ENCODE assay signal across 8 cellular contexts in the genomic region with DNA sequence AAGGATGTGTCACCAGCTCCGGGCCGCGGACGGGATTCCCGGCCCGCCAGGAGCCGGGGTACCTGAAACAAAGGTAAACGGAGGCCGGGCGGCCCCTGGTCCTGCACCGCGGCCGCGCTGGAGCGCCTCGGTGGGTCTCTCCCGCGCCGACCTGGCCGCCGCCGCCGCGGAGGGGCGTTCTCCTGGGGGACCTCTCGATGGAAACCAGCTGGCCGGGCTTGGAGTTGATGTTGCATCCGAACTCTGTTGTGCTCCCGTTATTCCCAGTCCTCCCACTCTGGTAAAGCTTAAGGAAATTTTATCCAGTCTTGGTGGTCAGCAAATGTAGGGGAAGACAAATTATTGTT. TPM values are rescaled to one million over a fixed set of nuclear protein-coding genes. Genes with fewer than 3 reads are reported as not detected.
DNase-seq lines count a peak whose midpoint lies in the region; ATAC-seq and TF ChIP-seq lines count a peak whose summit lies in the region.

No MANE protein-coding gene starts in this region.

- no peak for ATAC-seq in GM18868 (IDR thresholded peaks at IDR 0.05; ENCODE audit: unreplicated experiment)

- H3K9me2 ChIP-seq in SK-N-SH = no peaks in the 10 kb centered on the region

- H3K4me1 ChIP-seq in SK-N-SH (ENCODE audit: control insufficient read depth in 1 of 2, insufficient read depth in 2 of 2, low read depth in 1 of 2, low read length in 1 of 2) (peaks cover 0 to 8% of the 10 kb centered on the region in 2 experiments; a peak in 3 of 4 replicates), neutrophil (ENCODE audit: control insufficient read depth in 1 of 2, insufficient read depth in 1 of 2, low read depth in 1 of 2, low read length in 1 of 2) (peaks cover 7 to 13% of the 10 kb centered on the region in 2 experiments)

- peaks cover 51% of the 10 kb centered on the region for H3K79me2 ChIP-seq in SK-N-SH (ENCODE audit: insufficient read depth)

- H3K9ac ChIP-seq in SK-N-SH = peak overlapping the region; percentile 88

- peak; percentile 7; the same call in 1 of the 2 replicates for TF ChIP-seq CTCF in C4-2B (conservative IDR thresholded peaks at IDR 0.05)
- TF ChIP-seq CTCF in SK-N-SH (IDR thresholded peaks at IDR 0.05) = no peak
- no peak for TF ChIP-seq CTCF in neutrophil (IDR thresholded peaks at IDR 0.05)

- 0 out of 4 replicates have a peak, but pooled peaks of 1 of the 2 experiments have one; percentile 15 for TF ChIP-seq EP300 in SK-N-SH (IDR thresholded peaks at IDR 0.05; ENCODE audit: borderline replicate concordance in 1 of 2, low read depth in 1 of 2, low read length in 1 of 2)

- H3K9me3 ChIP-seq in SK-N-SH = no peaks in the 10 kb centered on the region
- no peaks in the 10 kb centered on the region for H3K9me3 ChIP-seq in neutrophil

- peak overlapping the region; percentile 95 for H3K4me2 ChIP-seq in SK-N-SH

- peak overlapping the region; percentile 83 for H3K27ac ChIP-seq in C4-2B
- H3K27ac ChIP-seq in SK-N-SH (ENCODE audit: low read depth in 2 of 2, low read length in 1 of 2) = peak overlapping the region; percentile 85
- H3K27ac ChIP-seq in neutrophil = no peak overlapping the region

- H4K20me1 ChIP-seq in SK-N-SH (ENCODE audit: insufficient read depth) = peaks cover 7% of the 10 kb centered on the region; the same call in 1 of the 2 replicates

- WGBS in SK-N-SH (ENCODE audit: low lambda C conversion rate) = 2% methylated on average over 10 of the region's 29 CpGs

- CTCF ChIA-PET in SK-N-SH (lab: Yijun Ruan, JAX) = interaction anchor here (0.7 to 2.2 kb wide), 3 partner anchors 70 to 786 kb away, joined by 3 to 12 read pairs (median 5); partner anchors contain the start of gene STAG1

- H3K27me3 ChIP-seq in H7 (ENCODE audit: control insufficient read depth, insufficient read depth, low read length) = no peaks in the 10 kb centered on the region
- no peaks in the 10 kb centered on the region for H3K27me3 ChIP-seq in SK-N-SH (ENCODE audit: insufficient read depth)
- H3K27me3 ChIP-seq in neutrophil = peaks cover 73% of the 10 kb centered on the region

- H3K36me3 ChIP-seq in H7 (replicated peaks; ENCODE audit: control insufficient read depth, insufficient read depth, low read length) = no peaks in the 10 kb centered on the region
- no peaks in the 10 kb centered on the region for H3K36me3 ChIP-seq in SK-N-SH (replicated peaks in 1 of 2; ENCODE audit: control insufficient read depth in 1 of 2, insufficient read depth in 2 of 2, low read length in 1 of 2)
- H3K36me3 ChIP-seq in neutrophil = no peaks in the 10 kb centered on the region

- peak overlapping the region; percentile 69 for H3K4me3 ChIP-seq in H7 (ENCODE audit: insufficient read depth, low read depth, low read length)
- H3K4me3 ChIP-seq in SK-N-SH (ENCODE audit: low read depth in 2 of 2, low read length in 1 of 2) = peak overlapping the region; percentile 85 to 88
- H3K4me3 ChIP-seq in neutrophil (ENCODE audit: low read depth in 1 of 2, low read length in 1 of 2) = peak overlapping the region; percentile 43 to 57

- peak overlapping the region; percentile 77 for H2AFZ ChIP-seq in SK-N-SH (ENCODE audit: low read depth)

- TF ChIP-seq RAD21 in SK-N-SH (IDR thresholded peaks at IDR 0.05; ENCODE audit: low read length) = no peak

- POLR2A ChIA-PET in SK-N-SH (lab: Yijun Ruan, JAX) = interaction anchor here (0.9 kb wide), 1 partner anchor 35 kb away, joined by 3 read pairs; no protein-coding TSS in a partner anchor

- H3F3A ChIP-seq in SK-N-SH (replicated peaks; ENCODE audit: insufficient read depth) = peaks cover 9% of the 10 kb centered on the region

- DNase-seq in H7 (no peak), SK-N-SH (no peak), fibroblast of peridontal ligament (ENCODE audit: extremely low read depth) (peak; percentile 50)
- DNase-seq in stimulated activated CD4-positive, alpha-beta T cell treated with anti-CD3 and anti-CD28 coated beads, Interleukin-4, amount 100 ng/mL, for 1 hour = no peak
- no peak for DNase-seq in stimulated activated CD4-positive, alpha-beta T cell treated with anti-CD3 and anti-CD28 coated beads, Interleukin-1b, Interleukin-23, amount 100 ng/mL, for 48 hours

TF ChIP-seq in SK-N-SH, 30 proteins besides CTCF, POLR2A, EP300 and RAD21:
- no peak for TF ChIP-seq RCOR1 (IDR thresholded peaks at IDR 0.05; ENCODE audit: low read length)
- 0 out of 2 replicates have a peak, but pooled peaks have one; percentile 1 for TF ChIP-seq SMC3 (IDR thresholded peaks at IDR 0.05; ENCODE audit: low read depth, low read length)
- no peak for TF ChIP-seq TCF12 (IDR thresholded peaks at IDR 0.05)
TF ChIP-seq in SK-N-SH: peak in this region for 1.

RNA-seq across cellular contexts. Expression of gene PPP2R3A, which starts 0.8 kb away (rescaled TPM):
- 10.2 and 12.5 TPM in 2 replicates for total RNA-seq in H7 (2014; rRNA removed; shearing (Covaris generic))
- 3.9 and 4.9 TPM in 2 replicates for polyA plus RNA-seq in SK-N-SH (2012; rRNA removed)
- polyA plus RNA-seq in SK-N-SH (2012; cell fraction: cytosol; rRNA removed) = 5.6 and 5.9 TPM in 2 replicates
- polyA plus RNA-seq in SK-N-SH (2012; cell fraction: nucleus; rRNA removed) = 3.0 and 4.4 TPM in 2 replicates
